11 cellular contexts compared by ENCODE assay signal in the genomic region with DNA sequence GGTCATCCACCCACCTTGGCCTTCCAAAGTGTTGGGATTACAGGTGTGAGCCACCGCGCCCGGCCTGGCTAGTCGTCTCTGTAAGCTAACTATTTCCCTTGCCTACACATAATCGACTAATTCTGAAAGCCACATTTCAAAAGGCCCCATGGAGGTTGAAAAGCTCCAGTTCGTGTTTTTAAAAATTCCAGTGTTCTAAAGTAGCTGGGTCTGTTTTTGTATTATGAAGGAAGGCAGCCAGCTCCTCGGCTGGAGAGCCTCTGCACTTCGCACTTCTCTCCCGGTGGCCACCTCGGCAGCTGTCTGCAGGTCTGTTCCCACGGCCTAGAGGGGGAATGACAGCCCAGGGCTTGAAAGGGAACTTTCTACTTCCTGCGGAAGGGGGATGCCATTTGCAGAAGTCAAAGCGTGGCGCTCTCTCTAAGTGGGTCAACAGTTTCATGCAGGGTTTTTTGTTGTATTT. TPM values are rescaled to one million over a fixed set of nuclear protein-coding genes. Genes with fewer than 3 reads are reported as not detected.
DNase-seq lines count a peak whose midpoint lies in the region; ATAC-seq and TF ChIP-seq lines count a peak whose summit lies in the region.
"Had no signal": no experiment of that assay in that cellular context is flagged by ENCODE, and none has a peak within 500 bp of the region (broad histone marks: within the 10 kb centered on the region; RNA-seq: fewer than 3 reads in every experiment).

No MANE protein-coding gene starts in this region.

- peak; percentile 62 for DNase-seq in activated CD4-positive, alpha-beta memory T cell treated with anti-CD3 and anti-CD28 coated beads for 36 hours
- DNase-seq in immature natural killer cell (peak; percentile 40 to 44 (median 43)), NCI-H1092 treated with DMSO at 0.1 percent for 48 hours (lab: John Stamatoyannopoulos, UW) (no peak), MM.1S (no peak), COLO668 (lab: John Stamatoyannopoulos, UW; ENCODE audit: unreplicated experiment) (no peak), Right ventricle myocardium superior (no peak)
- DNase-seq: hippocampal formation had no signal

- peak overlapping the region in 4 of 11 experiments; percentile 9 to 32 (median 18); a peak in 4 of 22 replicates for H3K9ac ChIP-seq in BLaER1 treated with 17β-estradiol and CSF1 and Interleukin-3, amounts not matched to agents 10 nM and 100 nM
- no peak overlapping the region for H3K9ac ChIP-seq in MM.1S (ENCODE audit: low read length)

- intact Hi-C loops in activated CD4-positive, alpha-beta memory T cell treated with anti-CD3 and anti-CD28 coated beads for 36 hours (cut with micrococcal nuclease): no loop called here
- intact Hi-C loops in Right ventricle myocardium superior (cut with DNase I): no loop called here

- H3K4me1 Mint-ChIP-seq in activated CD4-positive, alpha-beta memory T cell treated with anti-CD3 and anti-CD28 coated beads for 36 hours (ENCODE audit: low read depth): peaks cover 32% of the 10 kb centered on the region
- peaks cover 31 to 44% of the 10 kb centered on the region in 2 donors for H3K4me1 Mint-ChIP-seq in immature natural killer cell

- no peak overlapping the region for H3K4me3 ChIP-seq in BLaER1 treated with 17β-estradiol and CSF1 and Interleukin-3, amounts not matched to agents 10 nM and 100 nM
- H3K4me3 ChIP-seq in MM.1S (ENCODE audit: low read length): no peak overlapping the region
- H3K4me3 ChIP-seq: SK-N-MC had no signal

- CTCF ChIA-PET in activated CD4-positive, alpha-beta memory T cell treated with anti-CD3 and anti-CD28 coated beads for 36 hours (lab: Charles Lee): interaction anchor here (0.7 to 9.5 kb wide), 12 partner anchors 8 to 263 kb away, joined by 3 to 402 read pairs (median 6); a partner anchor contains a TSS

- peak overlapping the region; percentile 85 for H3K27ac Mint-ChIP-seq in activated CD4-positive, alpha-beta memory T cell treated with anti-CD3 and anti-CD28 coated beads for 36 hours
- peak overlapping the region in 5 of 6 donors; percentile 34 to 90 (median 81) for H3K27ac Mint-ChIP-seq in immature natural killer cell

- no peaks in the 10 kb centered on the region for H3K27me3 ChIP-seq in BLaER1 treated with 17β-estradiol and CSF1 and Interleukin-3, amounts not matched to agents 10 nM and 100 nM
- no peaks in the 10 kb centered on the region for H3K27me3 ChIP-seq in MM.1S (replicated peaks; ENCODE audit: insufficient read depth, low read length)

- H3K36me3 Mint-ChIP-seq in activated CD4-positive, alpha-beta memory T cell treated with anti-CD3 and anti-CD28 coated beads for 36 hours: no peaks in the 10 kb centered on the region
- H3K36me3 Mint-ChIP-seq in immature natural killer cell: peaks cover 0 to 3% (median 0%) of the 10 kb centered on the region in 3 donors

- POLR2A ChIA-PET in activated CD4-positive, alpha-beta memory T cell treated with anti-CD3 and anti-CD28 coated beads for 36 hours (lab: Charles Lee): interaction anchor here (0.9 to 3.4 kb wide), 3 partner anchors 10 to 23 kb away, joined by 3 to 16 read pairs (median 3); no protein-coding TSS in a partner anchor

- peak overlapping the region in 8 of 11 experiments; percentile 40 to 74 (median 55); a peak in 14 of 22 replicates for H3K27ac ChIP-seq in BLaER1 treated with 17β-estradiol and CSF1 and Interleukin-3, amounts not matched to agents 10 nM and 100 nM
- H3K27ac ChIP-seq in MM.1S (ENCODE audit: low read length): no peak overlapping the region
- H3K27ac ChIP-seq: C4-2B, SK-N-MC had no signal

- no peaks in the 10 kb centered on the region for H3K79me2 ChIP-seq in MM.1S (ENCODE audit: low read length)

- no peaks in the 10 kb centered on the region for H3K9me2 ChIP-seq in MM.1S (replicated peaks; ENCODE audit: insufficient read depth, low read length)

- peak overlapping the region; percentile 5 to 60 (median 34); a peak in 13 of 22 replicates for H3K4me2 ChIP-seq in BLaER1 treated with 17β-estradiol and CSF1 and Interleukin-3, amounts not matched to agents 10 nM and 100 nM
- no peak overlapping the region for H3K4me2 ChIP-seq in MM.1S (ENCODE audit: low read depth, low read length)

- no peaks in the 10 kb centered on the region for H3F3A ChIP-seq in MM.1S (ENCODE audit: insufficient read depth, low read length)

- H3K27me3 Mint-ChIP-seq in activated CD4-positive, alpha-beta memory T cell treated with anti-CD3 and anti-CD28 coated beads for 36 hours: no peaks in the 10 kb centered on the region
- H3K27me3 Mint-ChIP-seq in immature natural killer cell (ENCODE audit: low read depth in 3 of 3): peaks cover 2 to 4% (median 3%) of the 10 kb centered on the region in 3 donors

- ATAC-seq in GM19452 (IDR thresholded peaks at IDR 0.05; ENCODE audit: unreplicated experiment) (peak; percentile 55), Right ventricle myocardium superior (ENCODE audit: poor library complexity) (no peak)

- H2AFZ ChIP-seq in MM.1S (ENCODE audit: low read length): no peak overlapping the region

- no peaks in the 10 kb centered on the region for H4K20me1 ChIP-seq in BLaER1 treated with 17β-estradiol and CSF1 and Interleukin-3, amounts not matched to agents 10 nM and 100 nM
- no peaks in the 10 kb centered on the region for H4K20me1 ChIP-seq in MM.1S (ENCODE audit: insufficient read depth, low read length)

- peak overlapping the region; percentile 51 for H3K4me3 Mint-ChIP-seq in activated CD4-positive, alpha-beta memory T cell treated with anti-CD3 and anti-CD28 coated beads for 36 hours
- H3K4me3 Mint-ChIP-seq in immature natural killer cell: peak overlapping the region; percentile 24 to 70 (median 49)

- H3K9me3 Mint-ChIP-seq in activated CD4-positive, alpha-beta memory T cell treated with anti-CD3 and anti-CD28 coated beads for 36 hours: no peaks in the 10 kb centered on the region
- H3K9me3 Mint-ChIP-seq in immature natural killer cell: no peaks in the 10 kb centered on the region

- peaks cover 10 to 38% (median 34%) of the 10 kb centered on the region in 10 experiments; a peak in 19 of 20 replicates for H3K4me1 ChIP-seq in BLaER1 treated with 17β-estradiol and CSF1 and Interleukin-3, amounts not matched to agents 10 nM and 100 nM
- H3K4me1 ChIP-seq in MM.1S (ENCODE audit: low read length): no peaks in the 10 kb centered on the region

- peaks cover 0 to 18% (median 14%) of the 10 kb centered on the region in 11 experiments; a peak in 16 of 22 replicates for H3K9me3 ChIP-seq in BLaER1 treated with 17β-estradiol and CSF1 and Interleukin-3, amounts not matched to agents 10 nM and 100 nM (replicated peaks in 1 of 11)
- no peaks in the 10 kb centered on the region for H3K9me3 ChIP-seq in MM.1S (replicated peaks; ENCODE audit: insufficient read depth, low read length)

- no peaks in the 10 kb centered on the region for H3K36me3 ChIP-seq in BLaER1 treated with 17β-estradiol and CSF1 and Interleukin-3, amounts not matched to agents 10 nM and 100 nM
- H3K36me3 ChIP-seq in MM.1S (replicated peaks; ENCODE audit: insufficient read depth, low read length): no peaks in the 10 kb centered on the region

- no peak for TF ChIP-seq CTCF in MM.1S (IDR thresholded peaks at IDR 0.05; ENCODE audit: low read length)

RNA-seq across cellular contexts. Expression of a gene that starts 16.9 kb away (rescaled TPM):
- 10 to 100 TPM; 22.0 to 22.7 TPM for total RNA-seq in activated CD4-positive, alpha-beta memory T cell treated with anti-CD3 and anti-CD28 coated beads for 36 hours
- polyA plus RNA-seq in immature natural killer cell: under 1 TPM in 2 of 3 donors, not detected in 1; 0.20 to 0.47 TPM
- total RNA-seq in Right ventricle myocardium superior: 0.13 TPM

RNA-seq across cellular contexts. Expression of a gene that starts 44.7 kb away (rescaled TPM):
- 10 to 100 TPM; 37.6 to 43.2 TPM for total RNA-seq in activated CD4-positive, alpha-beta memory T cell treated with anti-CD3 and anti-CD28 coated beads for 36 hours
- polyA plus RNA-seq in immature natural killer cell: 1 to 10 TPM; 5.9 to 8.9 (median 8.4) TPM
- total RNA-seq in Right ventricle myocardium superior: 13.0 TPM

Comparison
In these comparisons a context has a peak if more than half of its experiments do, and no peak if none do; other contexts are left out.
1. DNase-seq: peak in activated CD4-positive, alpha-beta memory T cell treated with anti-CD3 and anti-CD28 coated beads for 36 hours (single experiment) and immature natural killer cell (3 of 3); none in NCI-H1092 treated with DMSO at 0.1 percent for 48 hours (single experiment), MM.1S (single experiment), COLO668 (single experiment) and Right ventricle myocardium superior (single experiment).
2. RNA of a gene that starts 16.9 kb away (total RNA-seq): 22.0 to 22.7 TPM in activated CD4-positive, alpha-beta memory T cell treated with anti-CD3 and anti-CD28 coated beads for 36 hours; 0.13 TPM in Right ventricle myocardium superior (single experiment); every median in the first group is over 10 times any median in the second.